24 cellular contexts compared by ENCODE assay signal in the genomic region with DNA sequence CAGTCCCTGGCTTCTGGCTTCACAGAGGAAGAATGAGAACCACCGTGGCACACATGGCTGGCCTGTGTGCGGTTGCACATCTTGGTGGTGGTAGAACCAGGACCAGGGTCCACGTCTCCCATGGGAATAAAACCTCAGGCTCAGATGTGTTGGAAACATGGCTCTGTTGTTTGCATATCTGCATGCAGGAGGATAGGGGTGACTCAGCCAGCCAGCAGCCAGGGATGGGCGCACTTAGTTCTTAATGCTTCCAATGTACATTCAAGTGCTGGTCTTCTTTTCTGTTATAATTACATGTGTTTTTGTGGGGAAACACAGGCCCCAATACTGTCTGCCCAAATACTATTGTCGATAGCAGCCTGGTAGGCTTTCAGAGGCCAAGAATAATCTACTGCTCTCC. TPM values are rescaled to one million over a fixed set of nuclear protein-coding genes. Genes with fewer than 3 reads are reported as not detected.
"Had no signal": no experiment of that assay in that cellular context is flagged by ENCODE, and none has a peak within 500 bp of the region (broad histone marks: within the 10 kb centered on the region; RNA-seq: fewer than 3 reads in every experiment).

No MANE protein-coding gene starts in this region.

- H3K4me3 ChIP-seq: coronary artery, esophagus squamous epithelium, heart right ventricle, mucosa of descending colon, testis, vagina had no signal

- H3K9me3 ChIP-seq: esophagus squamous epithelium, heart right ventricle, mucosa of descending colon, testis, vagina had no signal

- H3K27ac ChIP-seq: coronary artery, esophagus squamous epithelium, heart right ventricle, testis, vagina, WERI-Rb-1 had no signal

- DNase-seq: activated CD4-positive, alpha-beta T cell treated with anti-CD3 and anti-CD28 coated beads, Interleukin-2, amount 50 U/mL, for 1 hour; activated CD4-positive, CD25-positive, alpha-beta regulatory T cell treated with anti-CD3 and anti-CD28 coated beads, Interleukin-2, amount 50 U/mL, for 72 hours; activated CD8-positive, alpha-beta T cell treated with anti-CD3 and anti-CD28 coated beads, Interleukin-2, amount 10 ng/mL, durations not matched to agents 7 days and 5 days; activated naive CD4-positive, alpha-beta T cell treated with Interleukin-2 at 50 U/mL for 16 hours; activated naive CD8-positive, alpha-beta T cell treated with anti-CD3 and anti-CD28 coated beads for 36 hours; activated T-cell treated with anti-CD3 and anti-CD28 coated beads, Interleukin-2, amount 50 U/mL, for 24 hours; cerebellar nuclear complex; esophagus squamous epithelium; heart right ventricle; left colon; mucosa of descending colon; nephron progenitor cell; nucleus accumbens; posterior cingulate gyrus; retina; stimulated activated CD4-positive, alpha-beta T cell treated with anti-CD3 and anti-CD28 coated beads, Interleukin-2, amount 100 ng/mL, for 48 hours; stimulated activated CD8-positive, alpha-beta memory T cell treated with anti-CD3 and anti-CD28 coated beads, Interleukin-4, amount 100 ng/mL, for 48 hours; stimulated activated naive CD4-positive, alpha-beta T cell; WERI-Rb-1 had no signal

- H3K27me3 ChIP-seq: esophagus squamous epithelium, heart right ventricle, testis, vagina had no signal

- H3K4me1 ChIP-seq: esophagus squamous epithelium, testis, vagina had no signal

- ATAC-seq: activated CD8-positive, alpha-beta T cell treated with anti-CD3 and anti-CD28 coated beads, Interleukin-2, amount 10 ng/mL, durations not matched to agents 7 days and 5 days; heart right ventricle; left colon; mucosa of descending colon had no signal

RNA-seq across cellular contexts. Expression of gene BCL2L10, which starts 35.8 kb away (rescaled TPM):
- total RNA-seq: activated naive CD8-positive, alpha-beta T cell treated with anti-CD3 and anti-CD28 coated beads for 36 hours; activated T-helper 2 cell treated with anti-CD3 and anti-CD28 coated beads, Interferon-gamma antibody, Interleukin-2, Interleukin-4, amounts not matched to agents 10 μg/mL and 5 μg/mL and 100 μg/mL, durations not matched to agents 14 hours and 24 hours and 36 hours; astrocyte; heart right ventricle had no signal
